ENCODE assay signal across 8 cellular contexts in the genomic region with DNA sequence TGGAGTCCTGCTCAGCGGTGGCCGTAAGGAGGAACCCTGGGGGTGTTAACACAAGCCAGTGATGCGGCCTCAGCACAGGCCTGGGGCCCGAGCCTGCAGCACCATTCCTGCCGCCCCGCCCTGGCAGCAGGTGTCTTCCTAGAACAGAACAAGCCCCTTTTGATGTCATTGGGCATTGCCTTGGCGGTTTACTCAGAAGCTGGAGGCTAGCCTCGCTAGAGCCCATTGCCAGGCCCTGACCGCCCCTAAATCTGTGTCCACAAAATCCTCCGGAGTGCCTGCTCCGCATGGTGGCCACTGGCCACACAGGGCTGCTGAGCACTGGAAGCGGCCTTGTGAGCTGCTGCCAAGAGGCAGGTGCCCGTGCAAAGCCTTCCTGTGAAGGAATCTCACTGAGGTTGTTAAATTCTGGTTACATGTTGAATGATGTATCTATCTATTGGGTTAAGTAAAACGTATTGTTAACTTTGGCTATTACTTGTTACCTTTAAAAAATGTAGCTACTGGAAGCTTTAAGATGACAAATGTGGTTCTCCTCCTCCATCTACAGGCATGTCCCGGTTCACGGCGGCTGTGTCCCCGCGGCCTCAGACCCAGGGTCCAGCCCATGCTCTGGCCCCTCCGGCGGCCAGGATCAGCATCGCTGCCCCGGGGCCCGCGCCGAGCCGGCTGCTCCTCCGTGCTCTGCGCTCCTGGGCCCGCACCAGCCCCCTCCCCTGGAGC. TPM values are rescaled to one million over a fixed set of nuclear protein-coding genes. Genes with fewer than 3 reads are reported as not detected.
DNase-seq lines count a peak whose midpoint lies in the region; ATAC-seq and TF ChIP-seq lines count a peak whose summit lies in the region.

No MANE protein-coding gene starts in this region.

- ATAC-seq in CD4-positive, alpha-beta T cell (ENCODE audit: poor library complexity): no peak
- no peak for ATAC-seq in natural killer cell

- H3K27ac Mint-ChIP-seq in CD4-positive, alpha-beta T cell: peak overlapping the region; percentile 79
- H3K27ac Mint-ChIP-seq in natural killer cell: peak overlapping the region in 1 of 2 donors; percentile 87

- POLR2A ChIA-PET in CD4-positive, alpha-beta T cell (lab: Charles Lee): interaction anchor here (0.8 to 1.6 kb wide), 3 partner anchors 15 to 139 kb away, joined by 3 to 10 read pairs (median 4); no protein-coding TSS in a partner anchor

- H3K9me3 Mint-ChIP-seq in CD4-positive, alpha-beta T cell: no peaks in the 10 kb centered on the region
- peaks cover 3 to 4% of the 10 kb centered on the region in 2 donors for H3K9me3 Mint-ChIP-seq in natural killer cell

- H3K27ac ChIP-seq in CD4-positive, alpha-beta T cell (ENCODE audit: low read depth, low read length): peak overlapping the region; percentile 43
- no peak overlapping the region for H3K27ac ChIP-seq in SJCRH30

- H3K27me3 ChIP-seq in CD4-positive, alpha-beta T cell (ENCODE audit: control insufficient read depth, insufficient read depth, low read length): no peaks in the 10 kb centered on the region
- H3K27me3 ChIP-seq in H7 (ENCODE audit: control insufficient read depth, insufficient read depth, low read length): peaks cover 4% of the 10 kb centered on the region
- no peaks in the 10 kb centered on the region for H3K27me3 ChIP-seq in SJCRH30

- no peaks in the 10 kb centered on the region for H3K36me3 ChIP-seq in H7 (replicated peaks; ENCODE audit: control insufficient read depth, insufficient read depth, low read length)
- no peaks in the 10 kb centered on the region for H3K36me3 ChIP-seq in SJCRH30

- peaks cover 6% of the 10 kb centered on the region for H3K9me3 ChIP-seq in CD4-positive, alpha-beta T cell (ENCODE audit: control insufficient read depth, low read length)
- H3K9me3 ChIP-seq in SJCRH30 (replicated peaks): no peaks in the 10 kb centered on the region

- peak overlapping the region; percentile 65 for H3K4me3 ChIP-seq in H7 (ENCODE audit: insufficient read depth, low read depth, low read length)
- H3K4me3 ChIP-seq in SJCRH30: peak overlapping the region; percentile 65
- peak overlapping the region; percentile 77 for H3K4me3 ChIP-seq in epithelial cell of proximal tubule (ENCODE audit: low read depth, low read length)

- no peak for DNase-seq in CD4-positive, alpha-beta T cell
- peak; percentile 68 for DNase-seq in H7
- DNase-seq in SJCRH30: peak in 1 of 2 experiments; percentile 11
- no peak for DNase-seq in epithelial cell of proximal tubule (ENCODE audit: low read depth)
- no peak for DNase-seq in natural killer cell
- DNase-seq in OCI-M2 (lab: John Stamatoyannopoulos, UW; ENCODE audit: unreplicated experiment): no peak
- no peak for DNase-seq in HuH-7.5 (ENCODE audit: low spot score)
- DNase-seq in SKM-1 (lab: John Stamatoyannopoulos, UW; ENCODE audit: unreplicated experiment): no peak

- CTCF ChIA-PET in CD4-positive, alpha-beta T cell (lab: Charles Lee): no interaction called here

- H3K36me3 Mint-ChIP-seq in CD4-positive, alpha-beta T cell (ENCODE audit: low read depth): peaks cover 5% of the 10 kb centered on the region
- H3K36me3 Mint-ChIP-seq in natural killer cell: peaks cover 6% of the 10 kb centered on the region

- TF ChIP-seq CTCF in CD4-positive, alpha-beta T cell (IDR thresholded peaks at IDR 0.05): no peak
- TF ChIP-seq CTCF in epithelial cell of proximal tubule (conservative IDR thresholded peaks at IDR 0.05; ENCODE audit: low read depth, low read length) (no peak), natural killer cell (IDR thresholded peaks at IDR 0.05) (no peak)

- no peaks in the 10 kb centered on the region for H3K27me3 Mint-ChIP-seq in CD4-positive, alpha-beta T cell
- H3K27me3 Mint-ChIP-seq in natural killer cell (ENCODE audit: low read depth in 2 of 2): peaks cover 4 to 6% of the 10 kb centered on the region in 2 donors

- peak overlapping the region; percentile 87 for H3K4me3 Mint-ChIP-seq in CD4-positive, alpha-beta T cell
- H3K4me3 Mint-ChIP-seq in natural killer cell: peak overlapping the region; percentile 78

- peaks cover 39% of the 10 kb centered on the region for H3K4me1 Mint-ChIP-seq in CD4-positive, alpha-beta T cell (ENCODE audit: low read depth)
- H3K4me1 Mint-ChIP-seq in natural killer cell: peaks cover 21 to 37% of the 10 kb centered on the region in 2 donors

- intact Hi-C loops in CD4-positive, alpha-beta T cell (cut with DNase I, micrococcal nuclease): loop anchor here (2.0 to 10.0 kb wide), 12 partner anchors 14 to 841 kb away; partner anchors contain the start of genes LRRC27 (in 2 of the 2), PWWP2B (in 2 of the 2), BNIP3 (in 1 of the 2) and PAOX (in 1 of the 2)
- intact Hi-C loops in natural killer cell (cut with micrococcal nuclease): loop anchor here (5.0 kb wide), 2 partner anchors 89 to 139 kb away; partner anchors contain the start of gene PWWP2B

- no peaks in the 10 kb centered on the region for H3K4me1 ChIP-seq in SJCRH30

RNA-seq across cellular contexts. Expression of gene INPP5A, which starts 1.2 kb away (rescaled TPM):
- total RNA-seq in CD4-positive, alpha-beta T cell: 10 to 100 TPM; 22.0 to 24.8 TPM
- total RNA-seq in H7 (2014; rRNA removed; shearing (Covaris generic)): 21.0 and 29.2 TPM in 2 replicates
- 18.9 and 22.4 TPM in 2 replicates for total RNA-seq in SJCRH30 (2014; rRNA removed; shearing (Covaris generic))
- total RNA-seq in epithelial cell of proximal tubule (30.4 and 40.8 TPM in 2 replicates), natural killer cell (10 to 100 TPM; 12.6 to 38.6 (median 18.6) TPM)
